ENCODE assay signal across 29 cellular contexts in genomic region chr1:201313086-201313485, GRCh38. TPM values are rescaled to one million over a fixed set of nuclear protein-coding genes. Genes with fewer than 3 reads are reported as not detected.
"Had no signal": no experiment of that assay in that cellular context is flagged by ENCODE, and none has a peak within 500 bp of the region (broad histone marks: within the 10 kb centered on the region; RNA-seq: fewer than 3 reads in every experiment).

No MANE protein-coding gene starts in this region.

- H3K27ac Mint-ChIP-seq: activated CD8-positive, alpha-beta T cell treated with anti-CD3 and anti-CD28 coated beads, Interleukin-2, amount 10 ng/mL, durations not matched to agents 7 days and 5 days; activated naive CD4-positive, alpha-beta T cell treated with anti-CD3 and anti-CD28 coated beads for 36 hours; activated naive CD8-positive, alpha-beta T cell treated with anti-CD3 and anti-CD28 coated beads, Interleukin-2, amount 50 U/mL, for 24 hours; activated T-cell treated with anti-CD3 and anti-CD28 coated beads, Interleukin-2, amount 50 U/mL, for 24 hours; activated T-helper 2 cell treated with anti-CD3 and anti-CD28 coated beads, Interferon-gamma antibody, Interleukin-2, Interleukin-4, amounts not matched to agents 10 μg/mL and 5 μg/mL and 100 μg/mL, durations not matched to agents 14 hours and 24 hours and 36 hours; nephron progenitor cell had no signal

- H3K9me3 Mint-ChIP-seq: activated naive CD4-positive, alpha-beta T cell treated with anti-CD3 and anti-CD28 coated beads for 36 hours; activated naive CD8-positive, alpha-beta T cell treated with anti-CD3 and anti-CD28 coated beads, Interleukin-2, amount 50 U/mL, for 24 hours; activated T-cell treated with anti-CD3 and anti-CD28 coated beads, Interleukin-2, amount 50 U/mL, for 24 hours; activated T-helper 2 cell treated with anti-CD3 and anti-CD28 coated beads, Interferon-gamma antibody, Interleukin-2, Interleukin-4, amounts not matched to agents 10 μg/mL and 5 μg/mL and 100 μg/mL, durations not matched to agents 14 hours and 24 hours and 36 hours; central memory CD8-positive, alpha-beta T cell; nephron progenitor cell had no signal

- H3K4me1 Mint-ChIP-seq: central memory CD8-positive, alpha-beta T cell had no signal

- H3K27ac ChIP-seq: brain microvascular endothelial cell, thyroid gland had no signal

- H3K4me3 ChIP-seq: thyroid gland had no signal

- H3K36me3 ChIP-seq: brain microvascular endothelial cell, thyroid gland had no signal

- H3K4me3 Mint-ChIP-seq: activated CD8-positive, alpha-beta T cell treated with anti-CD3 and anti-CD28 coated beads, Interleukin-2, amount 10 ng/mL, durations not matched to agents 7 days and 5 days; activated naive CD4-positive, alpha-beta T cell treated with anti-CD3 and anti-CD28 coated beads for 36 hours; activated naive CD8-positive, alpha-beta T cell treated with anti-CD3 and anti-CD28 coated beads, Interleukin-2, amount 50 U/mL, for 24 hours; activated T-cell treated with anti-CD3 and anti-CD28 coated beads, Interleukin-2, amount 50 U/mL, for 24 hours; central memory CD8-positive, alpha-beta T cell; nephron progenitor cell had no signal

- H3K27me3 ChIP-seq: thyroid gland had no signal

- ATAC-seq: activated CD8-positive, alpha-beta T cell treated with anti-CD3 and anti-CD28 coated beads, Interleukin-2, amount 10 ng/mL, durations not matched to agents 7 days and 5 days; activated naive CD8-positive, alpha-beta T cell treated with anti-CD3 and anti-CD28 coated beads, Interleukin-2, amount 50 U/mL, for 24 hours; left lobe of liver had no signal

- DNase-seq: activated CD4-positive, alpha-beta T cell treated with anti-CD3 and anti-CD28 coated beads for 48 hours; activated CD4-positive, CD25-positive, alpha-beta regulatory T cell; activated CD8-positive, alpha-beta T cell treated with anti-CD3 and anti-CD28 coated beads, Interleukin-2, amount 10 ng/mL, durations not matched to agents 7 days and 5 days; activated naive CD4-positive, alpha-beta T cell treated with anti-CD3 and anti-CD28 coated beads for 36 hours; activated naive CD8-positive, alpha-beta T cell treated with anti-CD3 and anti-CD28 coated beads, Interleukin-2, amount 50 U/mL, for 24 hours; activated T-cell treated with anti-CD3 and anti-CD28 coated beads, Interleukin-2, amount 50 U/mL, for 24 hours; anterior cingulate cortex; brain microvascular endothelial cell; cortex of kidney; effector CD4-positive, alpha-beta T cell; foreskin fibroblast; head of caudate nucleus; kidney; midbrain; nephron progenitor cell; occipital lobe; retina; stimulated activated CD4-positive, alpha-beta T cell treated with anti-CD3 and anti-CD28 coated beads, Interleukin-12 subunit alpha, Interleukin-12 subunit beta, amount 100 ng/mL, for 4 hours; stimulated activated CD4-positive, alpha-beta T cell treated with anti-CD3 and anti-CD28 coated beads, Interleukin-1b, Interleukin-23, amount 100 ng/mL, for 48 hours; stimulated activated CD8-positive, alpha-beta memory T cell treated with anti-CD3 and anti-CD28 coated beads, Interleukin-4, amount 100 ng/mL, for 48 hours; stimulated activated naive CD4-positive, alpha-beta T cell; T1000; thyroid gland had no signal

- H3K9me3 ChIP-seq: thyroid gland had no signal

RNA-seq across cellular contexts. Expression of gene PKP1, which starts 29.8 kb away (rescaled TPM):
- total RNA-seq: activated CD8-positive, alpha-beta T cell treated with anti-CD3 and anti-CD28 coated beads, Interleukin-2, amount 10 ng/mL, durations not matched to agents 7 days and 5 days; activated naive CD4-positive, alpha-beta T cell treated with anti-CD3 and anti-CD28 coated beads for 36 hours; activated T-helper 2 cell treated with anti-CD3 and anti-CD28 coated beads, Interferon-gamma antibody, Interleukin-2, Interleukin-4, amounts not matched to agents 10 μg/mL and 5 μg/mL and 100 μg/mL, durations not matched to agents 14 hours and 24 hours and 36 hours; endothelial cell of umbilical vein; lung microvascular endothelial cell; T-helper 1 cell treated with Interleukin-12 subunit alpha and Interleukin-12 subunit beta and Interleukin-4 antibody, amounts not matched to agents 30 ng/mL and 1 ng/mL, for 36 hours had no signal
